Comparison of ENCODE assay signal across 20 cellular contexts in the genomic region with DNA sequence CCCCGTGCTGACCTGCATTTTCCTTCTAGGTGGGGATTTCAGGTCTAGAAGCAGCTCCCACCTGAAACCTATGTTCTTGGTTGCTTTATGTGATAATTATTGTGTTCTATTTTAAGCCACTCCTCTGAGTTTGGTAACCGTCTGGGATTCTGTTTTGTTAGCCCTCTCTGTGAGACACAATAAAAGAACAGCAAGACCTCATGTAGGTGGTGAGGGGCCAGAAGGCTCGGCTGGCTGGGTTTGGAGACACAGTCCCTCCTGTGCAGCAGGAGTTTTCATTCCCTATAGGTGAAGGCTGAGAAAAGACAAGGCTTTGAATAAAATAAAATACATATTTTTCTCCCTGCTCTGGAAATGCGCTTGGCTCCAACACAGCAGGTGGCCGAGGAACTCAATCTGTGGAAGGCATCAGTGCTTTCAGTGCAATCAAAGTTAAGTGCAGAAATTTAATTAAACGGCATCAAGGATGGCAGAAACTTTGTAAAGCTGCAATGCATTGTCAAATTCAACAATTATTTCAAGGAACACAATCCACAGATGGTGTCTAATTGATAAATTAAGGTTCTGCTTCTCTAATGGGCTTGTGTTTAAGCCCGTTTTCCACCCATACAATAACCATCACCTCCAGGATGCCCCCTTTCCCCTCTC.
DNase-seq lines count a peak whose midpoint lies in the region; ATAC-seq and TF ChIP-seq lines count a peak whose summit lies in the region.
"Had no signal": no experiment of that assay in that cellular context is flagged by ENCODE, and none has a peak within 500 bp of the region (broad histone marks: within the 10 kb centered on the region; RNA-seq: fewer than 3 reads in every experiment).

No MANE protein-coding gene starts in this region.

- H3K27me3 ChIP-seq in BLaER1 (no peaks in the 10 kb centered on the region), dorsolateral prefrontal cortex (no peaks in the 10 kb centered on the region)
- H3K27me3 ChIP-seq: heart right ventricle, ovary had no signal

- no peak overlapping the region for H3K27ac ChIP-seq in BLaER1
- H3K27ac ChIP-seq in dorsolateral prefrontal cortex: peak overlapping the region in 30 of 59 donors; percentile 6 to 64 (median 40)
- H3K27ac ChIP-seq: KMS-11, lower lobe of right lung, ovary had no signal

- no peak for TF ChIP-seq CTCF in dorsolateral prefrontal cortex (IDR thresholded peaks at IDR 0.05 in 54 of 56, conservative IDR thresholded peaks at IDR 0.05 in 2 of 56; ENCODE audit: low read depth in 1 of 56, partially characterized antibody in 56 of 56)

- no peak overlapping the region for H3K9ac ChIP-seq in BLaER1
- H3K9ac ChIP-seq: KMS-11 had no signal

- peaks cover 94% of the 10 kb centered on the region for H3K36me3 ChIP-seq in BLaER1
- H3K36me3 ChIP-seq: heart right ventricle, lower lobe of right lung, ovary had no signal

- no peaks in the 10 kb centered on the region for H3K9me3 ChIP-seq in BLaER1
- H3K9me3 ChIP-seq: heart right ventricle, lower lobe of right lung, ovary had no signal

- 0 out of 2 replicates have a peak overlapping the region, but pooled peaks have one; percentile 17 for H3K4me2 ChIP-seq in BLaER1
- H3K4me2 ChIP-seq: KMS-11 had no signal

- no peak for ATAC-seq in HG03139 (IDR thresholded peaks at IDR 0.05; ENCODE audit: unreplicated experiment)
- ATAC-seq: lower lobe of right lung, Right ventricle myocardium inferior had no signal

- H3K4me3 ChIP-seq in BLaER1 (no peak overlapping the region), GM08714 (ENCODE audit: low read length) (peak overlapping the region; percentile 7; the same call in 1 of the 2 replicates), dorsolateral prefrontal cortex (no peak overlapping the region)
- H3K4me3 ChIP-seq: heart right ventricle, lower lobe of right lung, ovary had no signal

- H4K20me1 ChIP-seq in BLaER1: peaks cover 100% of the 10 kb centered on the region

- H3K4me1 ChIP-seq in BLaER1: peaks cover 71% of the 10 kb centered on the region
- H3K4me1 ChIP-seq: lower lobe of right lung had no signal

- intact Hi-C loops in dorsolateral prefrontal cortex (cut with DNase I): no loop called here

- peak; percentile 34 for DNase-seq in NCI-H2227 treated with DMSO at 0.1 percent for 48 hours (lab: John Stamatoyannopoulos, UW)
- peak in 1 of 10 donors; percentile 34 for DNase-seq in dorsolateral prefrontal cortex
- no peak for DNase-seq in iPS-NIHi11 (ENCODE audit: low spot score)
- no peak for DNase-seq in MV-4-11 (lab: John Stamatoyannopoulos, UW)
- DNase-seq in NK-92 treated with Interleukin-12 subunit alpha and Interleukin-12 subunit beta, amount 100 ng/mL, for 24 hours (lab: John Stamatoyannopoulos, UW): no peak
- DNase-seq: activated CD4-positive, alpha-beta T cell treated with anti-CD3 and anti-CD28 coated beads, Interleukin-2, amount 50 U/mL, for 48 hours; activated naive CD4-positive, alpha-beta T cell; amygdala; EL; heart right ventricle; lower lobe of right lung; NCI-H1105 treated with DMSO at 0.1 percent for 48 hours; ovary; stimulated activated naive CD4-positive, alpha-beta T cell; T-helper 1 cell had no signal
